Comparison of ENCODE assay signal across 1 cellular context in genomic region chr14:53951661-53952265, GRCh38.
TF ChIP-seq lines count a peak whose summit lies in the region.

No MANE protein-coding gene starts in this region.

TF ChIP-seq in IMR-90, 13 proteins besides CTCF, POLR2A, EP300 and RAD21 (continued from another document):
- TF ChIP-seq RCOR1 (IDR thresholded peaks at IDR 0.05; ENCODE audit: insufficient replicate concordance, low read length) (no peak), MAZ (IDR thresholded peaks at IDR 0.05; ENCODE audit: borderline replicate concordance, low read depth, low read length) (no peak)
TF ChIP-seq in IMR-90: peak in this region for 0.
